In the genomic region with DNA sequence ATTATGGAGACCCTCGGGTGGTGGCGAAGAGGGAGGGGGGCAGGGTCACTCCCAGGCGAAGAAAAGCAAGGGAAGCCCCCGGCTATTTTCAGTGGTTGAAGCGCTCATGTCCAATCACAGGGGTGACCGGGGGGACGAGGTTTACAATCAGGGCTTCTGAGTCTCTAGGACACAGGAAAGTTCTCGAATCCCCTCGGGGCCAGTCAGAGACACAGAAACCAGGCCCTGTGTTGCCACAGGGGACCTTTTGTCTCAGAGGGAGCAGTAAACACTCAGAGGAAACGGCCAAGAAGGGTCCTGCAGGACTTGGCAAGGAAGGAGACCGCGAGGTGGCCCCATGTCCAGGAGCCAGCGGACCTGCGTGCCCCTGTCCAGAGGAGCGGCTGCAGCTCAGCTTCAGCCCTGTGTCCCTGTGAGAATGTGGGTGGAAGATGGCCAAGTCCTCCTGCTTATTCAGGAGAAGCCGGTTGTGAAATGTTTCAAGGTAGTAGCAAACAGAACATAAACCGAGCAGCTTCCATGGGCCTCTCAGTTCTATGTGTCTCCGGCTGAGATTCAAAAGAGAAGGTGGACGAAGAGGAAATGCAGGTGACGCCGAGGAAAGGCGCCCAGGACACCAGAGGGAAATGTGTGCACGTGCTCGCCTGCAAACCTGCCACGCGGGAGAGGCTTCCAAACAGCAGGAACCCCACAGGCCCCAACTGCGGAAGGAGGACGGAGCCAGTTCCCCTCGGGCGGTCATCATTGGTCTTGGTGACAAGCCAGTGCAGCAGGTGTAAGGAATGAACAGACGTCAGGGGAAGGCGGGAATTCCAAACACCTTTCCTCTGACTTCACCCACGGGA, we compare ENCODE assay signal across 25 cellular contexts.
"Had no signal": no experiment of that assay in that cellular context is flagged by ENCODE, and none has a peak within 500 bp of the region (broad histone marks: within the 10 kb centered on the region; RNA-seq: fewer than 3 reads in every experiment).

No MANE protein-coding gene starts in this region.

- H3K27me3 ChIP-seq: adrenal gland, body of pancreas had no signal

- H3K27ac ChIP-seq: adrenal gland, body of pancreas, gastroesophageal sphincter, stomach, tibial artery, upper lobe of right lung had no signal

- ATAC-seq: body of pancreas; effector memory CD8-positive, alpha-beta T cell; gastroesophageal sphincter; left cardiac atrium; right cardiac atrium; stimulated activated naive B cell treated with anti-CD40 and anti-IgM and Interleukin-4, amounts not matched to agents 10 μg/mL and 1 μg/mL and 100 μg/mL, for 72 hours; upper lobe of right lung had no signal

- FAIRE-seq: endothelial cell of umbilical vein, keratinocyte had no signal

- H3K4me1 ChIP-seq: adrenal gland, body of pancreas, gastroesophageal sphincter, stomach, tibial artery, upper lobe of right lung had no signal

- H3K36me3 Mint-ChIP-seq: activated naive CD8-positive, alpha-beta T cell treated with anti-CD3 and anti-CD28 coated beads for 36 hours; mesothelial cell of epicardium had no signal

- H3K9me3 Mint-ChIP-seq: activated B cell treated with CpG ODN at 0.5 μM for 24 hours; activated naive CD8-positive, alpha-beta T cell treated with anti-CD3 and anti-CD28 coated beads for 36 hours; effector memory CD8-positive, alpha-beta T cell; mesothelial cell of epicardium; nephron progenitor cell; stimulated activated naive B cell treated with anti-CD40 and anti-IgM and Interleukin-4, amounts not matched to agents 10 μg/mL and 1 μg/mL and 100 μg/mL, for 72 hours had no signal

- H3K4me1 Mint-ChIP-seq: activated B cell treated with CpG ODN at 0.5 μM for 24 hours; activated naive CD8-positive, alpha-beta T cell treated with anti-CD3 and anti-CD28 coated beads for 36 hours; naive B cell; stimulated activated naive B cell treated with anti-CD40 and anti-IgM and Interleukin-4, amounts not matched to agents 10 μg/mL and 1 μg/mL and 100 μg/mL, for 72 hours had no signal

- H3K27me3 Mint-ChIP-seq: activated B cell treated with CpG ODN at 0.5 μM for 24 hours; activated naive CD8-positive, alpha-beta T cell treated with anti-CD3 and anti-CD28 coated beads for 36 hours had no signal

- H3K9me3 ChIP-seq: adrenal gland, body of pancreas, gastroesophageal sphincter, stomach, tibial artery, upper lobe of right lung had no signal

- H3K4me3 ChIP-seq: adrenal gland, body of pancreas, gastroesophageal sphincter, stomach, tibial artery, upper lobe of right lung had no signal

- DNase-seq: activated B cell treated with CpG ODN at 0.5 μM for 24 hours; activated effector memory CD4-positive, alpha-beta T cell treated with Interleukin-2 at 50 U/mL for 16 hours; activated naive CD4-positive, alpha-beta T cell treated with Interleukin-2 at 50 U/mL for 16 hours; activated naive CD8-positive, alpha-beta T cell treated with anti-CD3 and anti-CD28 coated beads for 36 hours; adrenal gland; body of pancreas; cortex of kidney; effector memory CD8-positive, alpha-beta T cell; hippocampal formation; left cardiac atrium; mammary epithelial cell; naive B cell; nephron progenitor cell; occipital lobe; right cardiac atrium; stimulated activated CD4-positive, alpha-beta T cell treated with anti-CD3 and anti-CD28 coated beads, Interleukin-15, amount 100 ng/mL, for 24 hours; stimulated activated CD4-positive, alpha-beta T cell treated with anti-CD3 and anti-CD28 coated beads, Interleukin-2, amount 100 ng/mL, for 24 hours; stimulated activated naive B cell treated with anti-CD40 and anti-IgM and Interleukin-4, amounts not matched to agents 10 μg/mL and 1 μg/mL and 100 μg/mL, for 72 hours; stomach; upper lobe of right lung had no signal

- H3K4me3 Mint-ChIP-seq: activated B cell treated with CpG ODN at 0.5 μM for 24 hours; activated naive CD8-positive, alpha-beta T cell treated with anti-CD3 and anti-CD28 coated beads for 36 hours; effector memory CD8-positive, alpha-beta T cell; mesothelial cell of epicardium; naive B cell; nephron progenitor cell; stimulated activated naive B cell treated with anti-CD40 and anti-IgM and Interleukin-4, amounts not matched to agents 10 μg/mL and 1 μg/mL and 100 μg/mL, for 72 hours had no signal

- H3K27ac Mint-ChIP-seq: activated B cell treated with CpG ODN at 0.5 μM for 24 hours; activated naive CD8-positive, alpha-beta T cell treated with anti-CD3 and anti-CD28 coated beads for 36 hours; effector memory CD8-positive, alpha-beta T cell; mesothelial cell of epicardium; nephron progenitor cell; stimulated activated naive B cell treated with anti-CD40 and anti-IgM and Interleukin-4, amounts not matched to agents 10 μg/mL and 1 μg/mL and 100 μg/mL, for 72 hours had no signal

- H3K36me3 ChIP-seq: adrenal gland, gastroesophageal sphincter, stomach, tibial artery, upper lobe of right lung had no signal
